Comparison of ENCODE assay signal across 12 cellular contexts in the genomic region with DNA sequence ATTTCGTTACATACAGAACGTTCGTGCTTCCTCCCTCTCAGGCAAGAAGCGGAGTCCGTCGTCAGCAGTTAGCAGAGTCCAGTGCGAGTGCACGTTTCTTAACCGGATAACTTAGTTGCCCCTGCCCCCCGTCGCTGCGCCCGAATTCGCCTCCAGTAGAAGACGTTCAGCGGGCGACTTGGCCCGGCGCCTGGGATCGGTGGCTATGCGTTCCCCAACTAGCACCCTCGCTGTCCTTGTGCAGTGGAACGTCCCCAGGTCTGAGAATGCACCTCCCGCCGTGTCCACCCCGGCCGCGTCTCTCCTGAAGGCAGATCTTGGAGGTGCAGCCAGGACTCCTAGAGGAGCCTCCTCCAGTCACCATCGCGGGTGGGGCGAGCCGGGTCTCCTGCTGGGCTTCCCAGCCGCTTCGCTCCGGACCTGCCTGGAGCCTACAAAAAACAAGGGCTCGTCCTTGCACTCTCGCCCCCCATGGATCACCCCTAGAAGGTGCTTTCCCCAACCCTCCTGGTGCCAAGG. TPM values are rescaled to one million over a fixed set of nuclear protein-coding genes. Genes with fewer than 3 reads are reported as not detected.
DNase-seq lines count a peak whose midpoint lies in the region; ATAC-seq and TF ChIP-seq lines count a peak whose summit lies in the region.
"Had no signal": no experiment of that assay in that cellular context is flagged by ENCODE, and none has a peak within 500 bp of the region (broad histone marks: within the 10 kb centered on the region; RNA-seq: fewer than 3 reads in every experiment).

No MANE protein-coding gene starts in this region.

- no peaks in the 10 kb centered on the region for H3K36me3 ChIP-seq in naive thymus-derived CD4-positive, alpha-beta T cell (ENCODE audit: control insufficient read depth in 2 of 3, insufficient read depth in 3 of 3, low read length in 3 of 3)

- H3K36me3 Mint-ChIP-seq in naive thymus-derived CD4-positive, alpha-beta T cell, result peaks cover 0 to 21% (median 1%) of the 10 kb centered on the region in 5 donors

- peak overlapping the region in 2 of 10 donors; percentile 24 to 27 for H3K4me3 Mint-ChIP-seq in naive thymus-derived CD4-positive, alpha-beta T cell
- H3K4me3 Mint-ChIP-seq: activated naive CD8-positive, alpha-beta T cell treated with anti-CD3 and anti-CD28 coated beads for 36 hours; stimulated activated naive B cell treated with anti-CD40 and anti-IgM and Interleukin-4, amounts not matched to agents 10 μg/mL and 1 μg/mL and 100 μg/mL, for 72 hours had no signal

- H3K27me3 Mint-ChIP-seq in naive thymus-derived CD4-positive, alpha-beta T cell, result peaks cover 57 to 72% (median 64%) of the 10 kb centered on the region in 5 donors

- no peaks in the 10 kb centered on the region for H3K4me1 ChIP-seq in naive thymus-derived CD4-positive, alpha-beta T cell (ENCODE audit: control insufficient read depth in 2 of 2, insufficient read depth in 2 of 2, low read length in 2 of 2)

- H3K9me3 ChIP-seq in naive thymus-derived CD4-positive, alpha-beta T cell (ENCODE audit: control insufficient read depth in 2 of 3, low read length in 3 of 3), result no peaks in the 10 kb centered on the region

- ATAC-seq in GM21529 (IDR thresholded peaks at IDR 0.05; ENCODE audit: unreplicated experiment) (no peak), HG03460 (IDR thresholded peaks at IDR 0.05; ENCODE audit: unreplicated experiment) (no peak)
- no peak for ATAC-seq in naive thymus-derived CD4-positive, alpha-beta T cell
- ATAC-seq: stimulated activated naive B cell treated with anti-CD40 and anti-IgM and Interleukin-4, amounts not matched to agents 10 μg/mL and 1 μg/mL and 100 μg/mL, for 72 hours had no signal

- no peaks in the 10 kb centered on the region for H3K27me3 ChIP-seq in naive thymus-derived CD4-positive, alpha-beta T cell (ENCODE audit: control insufficient read depth in 2 of 2, insufficient read depth in 2 of 2, low read length in 2 of 2)

- DNase-seq in DMS79 (lab: John Stamatoyannopoulos, UW) (peak; percentile 14), NCI-H345 (lab: John Stamatoyannopoulos, UW) (peak; percentile 65), foreskin fibroblast (no peak), posterior cingulate gyrus (peak; percentile 14 to 91 (median 43))
- no peak for DNase-seq in stimulated activated naive CD4-positive, alpha-beta T cell treated with Interleukin-2 at 50 U/mL for 16 hours (lab: John Stamatoyannopoulos, UW)
- no peak for DNase-seq in naive thymus-derived CD4-positive, alpha-beta T cell
- DNase-seq: activated naive CD8-positive, alpha-beta T cell treated with anti-CD3 and anti-CD28 coated beads for 36 hours; stimulated activated naive B cell treated with anti-CD40 and anti-IgM and Interleukin-4, amounts not matched to agents 10 μg/mL and 1 μg/mL and 100 μg/mL, for 72 hours had no signal

- peaks cover 0 to 11% (median 5%) of the 10 kb centered on the region in 7 donors for H3K4me1 Mint-ChIP-seq in naive thymus-derived CD4-positive, alpha-beta T cell

- H3K27ac ChIP-seq in naive thymus-derived CD4-positive, alpha-beta T cell (ENCODE audit: low read depth, low read length), result no peak overlapping the region

- intact Hi-C loops in posterior cingulate gyrus (cut with DNase I), result no loop called here
- intact Hi-C loops in naive thymus-derived CD4-positive, alpha-beta T cell (cut with micrococcal nuclease), result no loop called here

- H3K4me3 ChIP-seq in foreskin fibroblast (ENCODE audit: low read depth in 1 of 2, low read length in 2 of 2), result peak overlapping the region; percentile 35 to 41
- no peak overlapping the region for H3K4me3 ChIP-seq in naive thymus-derived CD4-positive, alpha-beta T cell (ENCODE audit: low read length)

- POLR2A ChIA-PET in naive thymus-derived CD4-positive, alpha-beta T cell (lab: Charles Lee), result no interaction called here

- H3K9me3 Mint-ChIP-seq in naive thymus-derived CD4-positive, alpha-beta T cell, result peaks cover 0 to 17% (median 9%) of the 10 kb centered on the region in 11 donors

- no peak for TF ChIP-seq CTCF in foreskin fibroblast (IDR thresholded peaks at IDR 0.05; ENCODE audit: low read depth, low read length)

- CTCF ChIA-PET in naive thymus-derived CD4-positive, alpha-beta T cell (lab: Charles Lee), result no interaction called here

- peak overlapping the region in 1 of 9 donors; percentile 70 for H3K27ac Mint-ChIP-seq in naive thymus-derived CD4-positive, alpha-beta T cell
- H3K27ac Mint-ChIP-seq: activated naive CD8-positive, alpha-beta T cell treated with anti-CD3 and anti-CD28 coated beads for 36 hours; stimulated activated naive B cell treated with anti-CD40 and anti-IgM and Interleukin-4, amounts not matched to agents 10 μg/mL and 1 μg/mL and 100 μg/mL, for 72 hours had no signal

RNA-seq across cellular contexts. Expression of a gene that starts 0.9 kb away (rescaled TPM):
- not detected for total RNA-seq in naive thymus-derived CD4-positive, alpha-beta T cell
- not detected for polyA plus RNA-seq in naive thymus-derived CD4-positive, alpha-beta T cell
- total RNA-seq: activated naive CD8-positive, alpha-beta T cell treated with anti-CD3 and anti-CD28 coated beads for 36 hours; lung microvascular endothelial cell; RPMI7951 had no signal

Comparison
In these comparisons a context has a peak if more than half of its experiments do, and no peak if none do; other contexts are left out.
1. DNase-seq: peak in DMS79 (single experiment), NCI-H345 (single experiment) and posterior cingulate gyrus (10 of 10); none in foreskin fibroblast (0 of 2), stimulated activated naive CD4-positive, alpha-beta T cell treated with Interleukin-2 at 50 U/mL for 16 hours (single experiment) and naive thymus-derived CD4-positive, alpha-beta T cell (0 of 9).